In the genomic region with DNA sequence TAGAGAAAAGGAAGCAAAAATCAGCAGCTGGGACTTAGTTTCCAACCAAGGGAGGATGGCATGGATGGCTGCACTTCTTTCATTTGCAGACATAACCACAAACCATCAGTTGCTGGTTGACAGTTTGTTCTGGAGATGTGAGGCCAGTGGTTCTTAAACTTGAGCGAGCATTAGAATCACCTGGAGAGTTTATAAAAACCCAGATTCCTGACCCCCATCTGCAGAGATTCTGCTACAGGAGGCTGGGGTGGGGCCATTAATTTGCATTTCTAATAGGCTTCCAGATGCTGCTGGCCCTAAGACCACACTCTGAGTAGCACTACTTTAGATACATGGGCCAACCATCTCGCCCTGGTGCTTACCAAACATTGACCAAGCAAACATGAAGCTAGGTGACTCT, we compare ENCODE assay signal across 15 cellular contexts.
DNase-seq lines count a peak whose midpoint lies in the region; ATAC-seq lines count a peak whose summit lies in the region.
"Had no signal": no experiment of that assay in that cellular context is flagged by ENCODE, and none has a peak within 500 bp of the region (broad histone marks: within the 10 kb centered on the region; RNA-seq: fewer than 3 reads in every experiment).

No MANE protein-coding gene starts in this region.

- no peak overlapping the region for H2BK120ac ChIP-seq in mesenchymal stem cell (ENCODE audit: low read depth, low read length)

- ATAC-seq in GM19397 (IDR thresholded peaks at IDR 0.05; ENCODE audit: unreplicated experiment) (peak; percentile 33), HG02870 (IDR thresholded peaks at IDR 0.05; ENCODE audit: unreplicated experiment) (peak; percentile 32)
- ATAC-seq: left colon, natural killer cell had no signal

- peak; percentile 80 for DNase-seq in KBM-7
- no peak for DNase-seq in middle frontal gyrus (ENCODE audit: extremely low spot score, low spot score)
- no peak for DNase-seq in NCI-H748 (lab: John Stamatoyannopoulos, UW; ENCODE audit: unreplicated experiment)
- no peak for DNase-seq in mesenchymal stem cell
- DNase-seq in cardiac septum (ENCODE audit: low spot score), result no peak
- DNase-seq: activated CD4-positive, alpha-beta T cell treated with anti-CD3 and anti-CD28 coated beads for 1 hour; adrenal gland; DMS153; left colon; natural killer cell; NCI-H1092 treated with DMSO at 0.1 percent for 48 hours; thyroid gland had no signal

- H4K20me1 ChIP-seq in BLaER1, result no peaks in the 10 kb centered on the region

- H3K23ac ChIP-seq in mesenchymal stem cell (ENCODE audit: low read length in 2 of 2), result no peak overlapping the region

- H3K79me1 ChIP-seq in mesenchymal stem cell (replicated peaks; ENCODE audit: low read length, poor library complexity, severe bottlenecking), result no peaks in the 10 kb centered on the region

- in situ Hi-C loops in KBM-7 (cut with MboI; ENCODE audit: low pct_unique_long_range_greater_than_20kb, low sequenced_read_pairs), result no loop called here

- no peak overlapping the region for H2AFZ ChIP-seq in mesenchymal stem cell (ENCODE audit: low read depth, low read length)

- no peak overlapping the region for H2AK5ac ChIP-seq in mesenchymal stem cell (ENCODE audit: low read length, severe bottlenecking)

- H3K4me2 ChIP-seq in BLaER1, result peak overlapping the region; percentile 75
- no peak overlapping the region for H3K4me2 ChIP-seq in mesenchymal stem cell (ENCODE audit: low read length, poor library complexity, severe bottlenecking)

- H3K27me3 ChIP-seq in BLaER1 (no peaks in the 10 kb centered on the region), mesenchymal stem cell (ENCODE audit: control insufficient read depth in 1 of 2, insufficient read depth in 1 of 2, low read length in 2 of 2) (peaks cover 0 to 30% of the 10 kb centered on the region in 2 experiments)
- H3K27me3 ChIP-seq: adrenal gland, thyroid gland had no signal

- intact Hi-C loops in cardiac septum (cut with DNase I), result loop anchor here (2.0 kb wide), 1 partner anchor 49 kb away; no protein-coding TSS in a partner anchor

- H3K9me3 ChIP-seq in BLaER1 (peaks cover 13% of the 10 kb centered on the region; the same call in 1 of the 2 replicates), mesenchymal stem cell (ENCODE audit: control insufficient read depth, low read length) (no peaks in the 10 kb centered on the region)
- H3K9me3 ChIP-seq: adrenal gland, thyroid gland had no signal

- peak overlapping the region; percentile 64 for H3K9ac ChIP-seq in BLaER1
- no peak overlapping the region for H3K9ac ChIP-seq in mesenchymal stem cell (ENCODE audit: low read length)

- H3K18ac ChIP-seq in mesenchymal stem cell (ENCODE audit: low read depth in 1 of 2, low read length in 2 of 2), result no peak overlapping the region

- H3K14ac ChIP-seq in mesenchymal stem cell (ENCODE audit: low read length in 2 of 2), result no peak overlapping the region

- H3K4me1 ChIP-seq in BLaER1 (peaks cover 100% of the 10 kb centered on the region), mesenchymal stem cell (ENCODE audit: control insufficient read depth, insufficient read depth, low read depth, low read length) (peaks cover 2% of the 10 kb centered on the region)
- H3K4me1 ChIP-seq: thyroid gland had no signal

- H4K91ac ChIP-seq in mesenchymal stem cell (ENCODE audit: low read length), result no peak overlapping the region

- H2BK15ac ChIP-seq in mesenchymal stem cell (ENCODE audit: low read depth, poor library complexity, severe bottlenecking), result no peak overlapping the region

- H3K27ac ChIP-seq in BLaER1 (peak overlapping the region; percentile 84), mesenchymal stem cell (ENCODE audit: low read length, poor library complexity, severe bottlenecking) (no peak overlapping the region)
- H3K27ac ChIP-seq: adrenal gland, thyroid gland had no signal

- H3K4ac ChIP-seq in mesenchymal stem cell (ENCODE audit: low read depth in 1 of 2, low read length in 2 of 2), result no peak overlapping the region

- H3K4me3 ChIP-seq in BLaER1, result peak overlapping the region; percentile 65
- H3K4me3 ChIP-seq in mesenchymal stem cell (ENCODE audit: insufficient read depth in 1 of 2, low read depth in 1 of 2, low read length in 2 of 2), result no peak overlapping the region
- H3K4me3 ChIP-seq: adrenal gland, thyroid gland had no signal

- H2BK12ac ChIP-seq in mesenchymal stem cell (ENCODE audit: low read length in 2 of 2), result no peak overlapping the region

- H4K8ac ChIP-seq in mesenchymal stem cell (ENCODE audit: low read length), result no peak overlapping the region

- WGBS in mesenchymal stem cell, result 92% methylated on average over 2 of the region's 2 CpGs

- H3K36me3 ChIP-seq in BLaER1 (0 out of 2 replicates have a peak, but pooled peaks cover 6% of the 10 kb centered on the region), mesenchymal stem cell (ENCODE audit: control insufficient read depth in 1 of 2, insufficient read depth in 2 of 2, low read depth in 1 of 2, low read length in 2 of 2) (no peaks in the 10 kb centered on the region)
- H3K36me3 ChIP-seq: adrenal gland, thyroid gland had no signal

- H2BK5ac ChIP-seq in mesenchymal stem cell (ENCODE audit: low read depth, low read length, poor library complexity, severe bottlenecking), result no peak overlapping the region
